8 cellular contexts compared by ENCODE assay signal in the genomic region with DNA sequence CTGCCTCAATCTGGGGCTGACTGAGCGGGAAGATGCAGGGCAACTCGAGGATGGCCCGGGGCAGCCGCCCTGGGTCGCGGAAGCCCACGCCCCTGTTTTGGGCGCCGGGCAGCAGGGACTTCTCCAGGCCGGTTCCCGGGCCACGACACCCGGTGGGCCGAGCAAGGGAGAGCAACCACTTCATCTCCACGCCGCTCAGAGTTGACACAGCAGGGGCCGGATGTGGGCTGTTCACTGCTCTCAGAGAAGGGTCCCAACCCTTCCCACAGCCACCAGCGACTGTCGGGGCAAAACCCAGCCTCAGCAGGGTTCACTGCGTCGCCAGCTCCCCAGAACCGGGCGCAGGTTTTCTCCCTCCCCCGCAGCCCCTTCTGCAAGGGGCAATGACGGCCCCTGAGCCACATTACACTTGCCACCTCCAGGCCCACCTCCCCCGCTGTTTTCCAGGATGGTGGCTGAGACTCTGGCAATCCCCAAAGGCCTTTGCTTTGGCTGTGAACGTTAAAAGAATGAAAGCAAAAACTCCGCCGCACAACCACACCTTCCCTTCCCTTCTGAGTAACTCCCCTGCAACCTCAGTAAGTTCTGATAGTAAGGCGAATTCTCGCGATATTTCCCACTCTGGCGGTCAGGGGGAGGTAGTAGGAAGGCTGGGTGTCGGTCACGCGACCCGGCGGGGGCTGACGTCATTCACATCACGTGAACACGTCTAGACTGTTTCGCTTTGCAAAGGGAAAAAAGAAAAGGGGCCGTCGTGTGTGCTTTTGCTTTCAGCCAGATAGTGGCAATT. TPM values are rescaled to one million over a fixed set of nuclear protein-coding genes. Genes with fewer than 3 reads are reported as not detected.
DNase-seq lines count a peak whose midpoint lies in the region; TF ChIP-seq lines count a peak whose summit lies in the region.

No MANE protein-coding gene starts in this region.

- H3K4me1 Mint-ChIP-seq in H9 (peaks cover 25 to 26% of the 10 kb centered on the region in 2 experiments), nephron progenitor cell (peaks cover 38% of the 10 kb centered on the region)
- peaks cover 51% of the 10 kb centered on the region for H3K4me1 Mint-ChIP-seq in stimulated activated naive CD8-positive, alpha-beta T cell treated with anti-CD3 and anti-CD28 coated beads, Interleukin-15, Interleukin-2, amounts not matched to agents 100 ng/mL and 50 ng/mL, for 24 hours (ENCODE audit: low read depth)

- H3K18ac ChIP-seq in H9 (ENCODE audit: insufficient read length, low read depth, low read length), result peak overlapping the region; percentile 39

- no peak overlapping the region for H3T11ph ChIP-seq in H9 (ENCODE audit: low read length)

- H3K27me3 ChIP-seq in H9 (ENCODE audit: insufficient read depth, low read length) (peaks cover 8% of the 10 kb centered on the region; the same call in 1 of the 2 replicates), MG63 (no peaks in the 10 kb centered on the region)

- no peak overlapping the region for H3K23ac ChIP-seq in H9 (ENCODE audit: insufficient read length, low read depth, low read length)

- H3K56ac ChIP-seq in H9 (ENCODE audit: insufficient read length, low read depth, low read length), result no peak overlapping the region

- H3K36me3 Mint-ChIP-seq in H9 (ENCODE audit: insufficient read depth in 1 of 3, low read depth in 3 of 3) (no peaks in the 10 kb centered on the region), nephron progenitor cell (ENCODE audit: low read depth) (no peaks in the 10 kb centered on the region)
- H3K36me3 Mint-ChIP-seq in stimulated activated naive CD8-positive, alpha-beta T cell treated with anti-CD3 and anti-CD28 coated beads, Interleukin-15, Interleukin-2, amounts not matched to agents 100 ng/mL and 50 ng/mL, for 24 hours (ENCODE audit: low read depth), result peaks cover 29% of the 10 kb centered on the region

- H3K4ac ChIP-seq in H9 (ENCODE audit: low read depth, low read length), result no peak overlapping the region; the same call in 1 of the 2 replicates

- no peak overlapping the region for H2BK12ac ChIP-seq in H9 (ENCODE audit: insufficient read length, low read depth, low read length)

- peak overlapping the region; percentile 37; the same call in 1 of the 2 replicates for H3K14ac ChIP-seq in H9 (ENCODE audit: insufficient read depth, low read length)

- H2BK120ac ChIP-seq in H9 (ENCODE audit: low read depth, low read length, poor library complexity, severe bottlenecking), result no peak overlapping the region

- H3K27ac Mint-ChIP-seq in H9 (peak overlapping the region; percentile 98 to 99 (median 99)), nephron progenitor cell (peak overlapping the region; percentile 99)
- peak overlapping the region; percentile 99 for H3K27ac Mint-ChIP-seq in stimulated activated naive CD8-positive, alpha-beta T cell treated with anti-CD3 and anti-CD28 coated beads, Interleukin-15, Interleukin-2, amounts not matched to agents 100 ng/mL and 50 ng/mL, for 24 hours

- H3K23me2 ChIP-seq in H9 (ENCODE audit: insufficient read length, low read depth, low read length, poor library complexity, severe bottlenecking), result peaks cover 25% of the 10 kb centered on the region

- H4K8ac ChIP-seq in H9 (replicated peaks; ENCODE audit: insufficient read length, low read depth, low read length), result no peak overlapping the region

- no peak overlapping the region for H2AFZ ChIP-seq in H9 (ENCODE audit: low read length)

- no peaks in the 10 kb centered on the region; the same call in 1 of the 2 replicates for H3K4me1 ChIP-seq in H9 (ENCODE audit: insufficient read depth, low read length)

- no peak overlapping the region for H4K5ac ChIP-seq in H9 (ENCODE audit: insufficient read length, low read depth, low read length)

- H2BK5ac ChIP-seq in H9 (ENCODE audit: insufficient read length, low read length), result no peak overlapping the region

- in situ Hi-C loops in G401 (cut with HindIII; ENCODE audit: low sequenced_read_pairs), result no loop called here

- H2BK20ac ChIP-seq in H9 (ENCODE audit: low read depth, low read length, poor library complexity, severe bottlenecking), result no peak overlapping the region

- WGBS in H9 (ENCODE audit: extremely low coverage, insufficient read length, low lambda C conversion rate), result no CpG with 5 or more reads among the region's 44 CpGs

- no peaks in the 10 kb centered on the region for H3K79me2 ChIP-seq in H9 (ENCODE audit: insufficient read depth, low read length)

- no peaks in the 10 kb centered on the region for H4K20me1 ChIP-seq in H9 (ENCODE audit: control insufficient read depth, insufficient read depth, insufficient read length)

- H3K4me2 ChIP-seq in H9 (ENCODE audit: insufficient read depth, insufficient read length, low read length), result peak overlapping the region; percentile 95

- H3K4me3 Mint-ChIP-seq in H9, result peak overlapping the region; percentile 92 to 96
- H3K4me3 Mint-ChIP-seq in nephron progenitor cell, result peak overlapping the region; percentile 95
- H3K4me3 Mint-ChIP-seq in stimulated activated naive CD8-positive, alpha-beta T cell treated with anti-CD3 and anti-CD28 coated beads, Interleukin-15, Interleukin-2, amounts not matched to agents 100 ng/mL and 50 ng/mL, for 24 hours, result peak overlapping the region; percentile 98

- no peaks in the 10 kb centered on the region for H3K9me3 ChIP-seq in H9 (ENCODE audit: control insufficient read depth, low read depth, low read length)
- H3K9me3 ChIP-seq in MG63, result no peaks in the 10 kb centered on the region

- no peak for TF ChIP-seq CTCF in H9 (conservative IDR thresholded peaks at IDR 0.05)
- no peak for TF ChIP-seq CTCF in fibroblast of villous mesenchyme (IDR thresholded peaks at IDR 0.05; ENCODE audit: insufficient read depth, low read depth, low read length)
- TF ChIP-seq CTCF in nephron progenitor cell (IDR thresholded peaks at IDR 0.05), result no peak

- DNase-seq in G401 (ENCODE audit: low spot score), result peak; percentile 99
- DNase-seq in H9, result peak; percentile 98
- peak; percentile 97 for DNase-seq in MG63
- DNase-seq in SHP77 treated with DMSO at 0.1 percent for 48 hours (lab: John Stamatoyannopoulos, UW), result peak; percentile 79
- DNase-seq in activated gamma-delta T cell treated with anti-CD3 and anti-CD28 coated beads, Interleukin-2, amount 50 U/mL, for 16 hours (ENCODE audit: low read depth), result peak; percentile 98
- peak; percentile 100 for DNase-seq in fibroblast of villous mesenchyme (ENCODE audit: low read depth)
- peak; percentile 95 for DNase-seq in nephron progenitor cell

- peak overlapping the region; percentile 66 for H3K9ac ChIP-seq in H9 (ENCODE audit: extremely low read depth, insufficient read length, low read length)

- H3K27me3 Mint-ChIP-seq in H9 (ENCODE audit: low read depth) (peaks cover 15% of the 10 kb centered on the region), nephron progenitor cell (ENCODE audit: low read depth, poor library complexity) (no peaks in the 10 kb centered on the region)
- H3K27me3 Mint-ChIP-seq in stimulated activated naive CD8-positive, alpha-beta T cell treated with anti-CD3 and anti-CD28 coated beads, Interleukin-15, Interleukin-2, amounts not matched to agents 100 ng/mL and 50 ng/mL, for 24 hours, result no peaks in the 10 kb centered on the region

- H3K36me3 ChIP-seq in MG63, result peaks cover 6% of the 10 kb centered on the region; the same call in 1 of the 2 replicates

- H3K4me3 ChIP-seq in MG63, result peak overlapping the region; percentile 56
- peak overlapping the region; percentile 90 for H3K4me3 ChIP-seq in fibroblast of villous mesenchyme (ENCODE audit: low read depth, low read length)

- H2AK5ac ChIP-seq in H9 (ENCODE audit: insufficient read length, low read length), result no peak overlapping the region

- peak overlapping the region; percentile 93 for H3K27ac ChIP-seq in H9 (ENCODE audit: insufficient read length, low read depth, low read length)

- no peaks in the 10 kb centered on the region for H3K79me1 ChIP-seq in H9 (ENCODE audit: insufficient read depth, low read depth, low read length, poor library complexity, severe bottlenecking)

- no peak overlapping the region for H4K91ac ChIP-seq in H9 (ENCODE audit: insufficient read length, low read depth, low read length)

- H2BK15ac ChIP-seq in H9 (ENCODE audit: low read depth, low read length), result no peak overlapping the region

- H3K9me3 Mint-ChIP-seq in H9, result no peaks in the 10 kb centered on the region; a peak in 2 of 5 replicates
- no peaks in the 10 kb centered on the region for H3K9me3 Mint-ChIP-seq in nephron progenitor cell
- H3K9me3 Mint-ChIP-seq in stimulated activated naive CD8-positive, alpha-beta T cell treated with anti-CD3 and anti-CD28 coated beads, Interleukin-15, Interleukin-2, amounts not matched to agents 100 ng/mL and 50 ng/mL, for 24 hours, result no peaks in the 10 kb centered on the region

RNA-seq across cellular contexts. Expression of gene CAMK2D, which starts 0.7 kb away (rescaled TPM):
- total RNA-seq in G401 (2014; rRNA removed; shearing (Covaris generic)), result 55.1 and 65.9 TPM in 2 replicates
- total RNA-seq in H9 (2021) (8.3 and 9.0 TPM in 2 replicates), fibroblast of villous mesenchyme (84.4 and 161 TPM in 2 replicates)
- total RNA-seq in MG63 (2014; rRNA removed; shearing (Covaris generic); ENCODE audit: low replicate concordance), result 11.8 and 19.9 TPM in 2 replicates

Comparison
In these comparisons a context has a peak if more than half of its experiments do, and no peak if none do; other contexts are left out.
1. Peak in every context shown above with its lines: DNase-seq, H3K4me3 ChIP-seq and H3K27ac ChIP-seq.